ENCODE assay signal across 21 cellular contexts in the genomic region with DNA sequence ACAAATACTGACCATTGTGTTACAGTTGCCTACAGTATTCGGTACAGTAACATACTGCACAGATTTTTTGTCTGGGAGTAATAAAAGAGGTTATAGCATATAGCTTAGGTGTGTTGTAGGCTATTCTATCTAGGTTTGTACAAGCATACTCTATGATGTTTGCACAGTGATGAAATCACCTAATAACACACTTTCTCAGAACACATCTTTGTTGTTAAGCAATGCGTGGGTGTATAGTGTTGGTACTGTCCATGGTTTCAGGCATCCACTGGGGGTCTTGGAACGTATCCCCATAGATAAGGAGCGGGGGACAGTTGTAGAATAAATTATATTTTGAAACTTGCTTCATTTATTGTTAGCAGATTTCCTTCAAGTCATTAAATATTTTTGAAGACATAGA.
"Had no signal": no experiment of that assay in that cellular context is flagged by ENCODE, and none has a peak within 500 bp of the region (broad histone marks: within the 10 kb centered on the region; RNA-seq: fewer than 3 reads in every experiment).

No MANE protein-coding gene starts in this region.

- H3K27me3 ChIP-seq: SJSA1 had no signal

- ATAC-seq: activated T-cell treated with anti-CD3 and anti-CD28 coated beads, Interleukin-2, amount 50 U/mL, for 4 hours; T-helper 17 cell; WTC11 had no signal

- H3K9me3 ChIP-seq: SJSA1 had no signal

- H3K27ac Mint-ChIP-seq: activated naive CD8-positive, alpha-beta T cell; brain; T-helper 17 cell; WTC11 had no signal

- H3K27ac ChIP-seq: SJSA1 had no signal

- H3K4me3 Mint-ChIP-seq: activated naive CD8-positive, alpha-beta T cell; activated T-cell treated with anti-CD3 and anti-CD28 coated beads, Interleukin-2, amount 50 U/mL, for 4 hours; brain; central memory CD8-positive, alpha-beta T cell; T-helper 17 cell; WTC11 had no signal

- H3K4me3 ChIP-seq: SJSA1 had no signal

- H3K4me1 ChIP-seq: SJSA1 had no signal

- H3K9me3 Mint-ChIP-seq: activated T-cell treated with anti-CD3 and anti-CD28 coated beads, Interleukin-2, amount 50 U/mL, for 4 hours; central memory CD8-positive, alpha-beta T cell had no signal

- H3K36me3 ChIP-seq: SJSA1 had no signal

- DNase-seq: activated CD4-positive, alpha-beta T cell treated with anti-CD3 and anti-CD28 coated beads for 48 hours; activated CD4-positive, alpha-beta T cell treated with anti-CD3 and anti-CD28 coated beads, Interleukin-2, amount 50 U/mL, for 4 hours; activated CD4-positive, CD25-positive, alpha-beta regulatory T cell treated with anti-CD3 and anti-CD28 coated beads, Interleukin-2, amount 50 U/mL, for 72 hours; activated effector memory CD4-positive, alpha-beta T cell treated with anti-CD3 and anti-CD28 coated beads, Interleukin-2, amount 50 U/mL, for 16 hours; activated naive CD4-positive, alpha-beta T cell treated with Interleukin-2 at 50 U/mL for 16 hours; activated T-cell treated with anti-CD3 and anti-CD28 coated beads, Interleukin-2, amount 50 U/mL, for 4 hours; amygdala; NCI-H1092; NCI-H1417; NCI-H1930; NCI-H2171 treated with DMSO at 0.1 percent for 48 hours; NCI-H226; NCI-H526; SHP77; T-helper 17 cell; T-helper 9 cell had no signal

- H3K4me1 Mint-ChIP-seq: brain; central memory CD8-positive, alpha-beta T cell; T-helper 17 cell had no signal

- H3K27me3 Mint-ChIP-seq: activated naive CD8-positive, alpha-beta T cell; central memory CD8-positive, alpha-beta T cell; T-helper 17 cell had no signal
